19 cellular contexts compared by ENCODE assay signal in the genomic region with DNA sequence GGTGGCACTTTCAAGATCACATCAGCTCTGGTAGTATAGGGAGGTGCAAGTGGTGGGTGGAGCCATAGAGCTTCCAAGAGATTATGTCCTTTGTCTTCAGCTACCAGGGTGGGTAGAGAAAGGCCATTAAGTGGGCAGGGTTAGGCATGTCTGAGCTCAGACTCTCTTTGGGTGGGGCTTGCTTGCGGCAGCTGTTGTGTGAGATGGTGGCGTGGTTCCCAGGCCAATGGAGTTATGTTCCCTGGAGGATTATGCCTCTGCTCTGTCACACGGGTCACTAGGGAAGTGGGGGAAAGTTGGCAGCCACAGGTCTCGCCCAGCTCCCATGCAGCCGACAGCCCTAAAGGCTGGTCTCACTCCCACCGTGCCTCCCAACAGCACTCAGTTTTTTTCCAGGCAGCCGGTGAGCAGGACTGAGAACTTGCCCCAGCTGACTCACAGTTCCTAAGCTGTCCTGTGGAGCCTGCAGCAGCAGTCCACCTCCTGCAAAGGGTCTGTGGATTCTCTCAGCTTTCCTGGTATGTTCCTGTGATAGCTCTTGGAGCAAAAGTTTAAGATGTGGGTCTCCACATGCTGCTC.
"Had no signal": no experiment of that assay in that cellular context is flagged by ENCODE, and none has a peak within 500 bp of the region (broad histone marks: within the 10 kb centered on the region; RNA-seq: fewer than 3 reads in every experiment).

No MANE protein-coding gene starts in this region.

- ATAC-seq: activated CD8-positive, alpha-beta T cell treated with anti-CD3 and anti-CD28 coated beads, Interleukin-2, amount 10 ng/mL, durations not matched to agents 7 days and 5 days; body of pancreas; naive thymus-derived CD8-positive, alpha-beta T cell; pancreas; sciatic nerve; stimulated activated naive CD8-positive, alpha-beta T cell treated with anti-CD3 and anti-CD28 coated beads, Interleukin-15, amount 100 ng/mL, for 72 hours; upper lobe of right lung had no signal

- H3K27me3 ChIP-seq: body of pancreas, colonic mucosa, spleen, testis, upper lobe of right lung had no signal

- DNase-seq: activated B cell treated with CpG ODN at 0.5 μM for 24 hours; activated CD4-positive, alpha-beta T cell treated with anti-CD3 and anti-CD28 coated beads, Interleukin-2, amount 10 ng/mL, durations not matched to agents 24 days and 14 days; activated CD8-positive, alpha-beta memory T cell treated with anti-CD3 and anti-CD28 coated beads, Interleukin-2, amount 50 U/mL, for 4 hours; activated CD8-positive, alpha-beta T cell treated with anti-CD3 and anti-CD28 coated beads, Interleukin-2, amount 10 ng/mL, durations not matched to agents 7 days and 5 days; activated gamma-delta T cell; activated T-cell treated with anti-CD3 and anti-CD28 coated beads, Interleukin-2, amount 50 U/mL, for 48 hours; amniotic stem cell; body of pancreas; central memory CD4-positive, alpha-beta T cell; colonic mucosa; foreskin fibroblast; naive thymus-derived CD8-positive, alpha-beta T cell; spleen; stimulated activated naive CD8-positive, alpha-beta T cell treated with anti-CD3 and anti-CD28 coated beads, Interleukin-15, amount 100 ng/mL, for 72 hours; testis; upper lobe of right lung had no signal

- H3K27ac ChIP-seq: body of pancreas, colonic mucosa, pancreas, spleen, testis, upper lobe of right lung had no signal

- H3K4me3 ChIP-seq: body of pancreas, colonic mucosa, lung, pancreas, spleen, testis, upper lobe of right lung had no signal

- H3K4me1 ChIP-seq: body of pancreas, colonic mucosa, spleen, testis, upper lobe of right lung had no signal

- H3K36me3 ChIP-seq: colonic mucosa, pancreas, spleen, upper lobe of right lung had no signal

- H3K9me3 ChIP-seq: body of pancreas, colonic mucosa, pancreas, testis had no signal
